Comparison of ENCODE assay signal across 9 cellular contexts in genomic region chr1:40232444-40232843, GRCh38. TPM values are rescaled to one million over a fixed set of nuclear protein-coding genes. Genes with fewer than 3 reads are reported as not detected.
A peak's percentile ranks its signal among the peaks of the same experiment; 100 is the strongest.
DNase-seq lines count a peak whose midpoint lies in the region; ATAC-seq and TF ChIP-seq lines count a peak whose summit lies in the region.
"Had no signal": no experiment of that assay in that cellular context is flagged by ENCODE, and none has a peak within 500 bp of the region (broad histone marks: within the 10 kb centered on the region; RNA-seq: fewer than 3 reads in every experiment).

No MANE protein-coding gene starts in this region.

- H3K79me2 ChIP-seq in mammary epithelial cell (ENCODE audit: insufficient read depth, low read length) = peaks cover 2% of the 10 kb centered on the region
- H3K79me2 ChIP-seq in smooth muscle cell (ENCODE audit: low read depth) = no peaks in the 10 kb centered on the region

- intact Hi-C loops in mammary epithelial cell (cut with micrococcal nuclease) = no loop called here
- intact Hi-C loops in ascending aorta (cut with DNase I) = no loop called here

- WGBS in mammary epithelial cell (ENCODE audit: low coverage, missing lambda C conversion rate) = 69% methylated on average over 4 of the region's 4 CpGs
- 98% methylated on average over 4 of the region's 4 CpGs for WGBS in smooth muscle cell (ENCODE audit: low lambda C conversion rate)

- H3K4me3 ChIP-seq in HEK293 (ENCODE audit: low read depth, low read length) (no peak overlapping the region), mammary epithelial cell (replicated peaks in 1 of 3; ENCODE audit: insufficient read depth in 1 of 3, low read depth in 2 of 3, low read length in 3 of 3) (no peak overlapping the region), ascending aorta (no peak overlapping the region), smooth muscle cell (no peak overlapping the region)

- BruUV-seq in mammary epithelial cell (replicated peaks; lab: Mats Ljungman, UMichigan) = no TSS peak

- H3K27ac ChIP-seq in HEK293 (ENCODE audit: extremely low read depth, low read depth, low read length) = no peak overlapping the region
- H3K27ac ChIP-seq in mammary epithelial cell (ENCODE audit: insufficient read depth, low read depth, low read length) = no peak overlapping the region
- no peak overlapping the region for H3K27ac ChIP-seq in ascending aorta
- H3K27ac ChIP-seq in smooth muscle cell (ENCODE audit: low read depth) = no peak overlapping the region
- H3K27ac ChIP-seq: neutrophil had no signal

- TF ChIP-seq CTCF in HEK293 (tag by site-specific recombination; IDR thresholded peaks at IDR 0.05) = no peak
- TF ChIP-seq CTCF in mammary epithelial cell (conservative IDR thresholded peaks at IDR 0.05 in 1 of 2, IDR thresholded peaks at IDR 0.05 in 1 of 2; ENCODE audit: extremely low read depth in 1 of 2, insufficient read depth in 1 of 2, low read depth in 1 of 2, low read length in 2 of 2) = no peak
- no peak for TF ChIP-seq CTCF in ascending aorta (IDR thresholded peaks at IDR 0.05)
- no peak for TF ChIP-seq CTCF in smooth muscle cell (IDR thresholded peaks at IDR 0.05; ENCODE audit: borderline replicate concordance, insufficient read depth, poor library complexity, severe bottlenecking)

- H3K9me3 ChIP-seq in HEK293 (ENCODE audit: control insufficient read depth, insufficient read depth, low read depth, low read length) (no peaks in the 10 kb centered on the region), mammary epithelial cell (replicated peaks; ENCODE audit: insufficient read depth, low read length) (no peaks in the 10 kb centered on the region), ascending aorta (no peaks in the 10 kb centered on the region), smooth muscle cell (replicated peaks; ENCODE audit: low read depth) (no peaks in the 10 kb centered on the region)
- H3K9me3 ChIP-seq: neutrophil had no signal

- H3K36me3 ChIP-seq in HEK293 (ENCODE audit: control insufficient read depth in 2 of 2, insufficient read depth in 1 of 2, low read length in 2 of 2) (peaks cover 30 to 66% of the 10 kb centered on the region in 2 experiments), mammary epithelial cell (ENCODE audit: insufficient read depth, low read length) (peaks cover 20% of the 10 kb centered on the region), ascending aorta (peaks cover 32 to 55% of the 10 kb centered on the region in 2 donors), smooth muscle cell (ENCODE audit: low read depth) (peaks cover 23% of the 10 kb centered on the region)

- H3K27me3 ChIP-seq in mammary epithelial cell (ENCODE audit: insufficient read depth, low read length) (no peaks in the 10 kb centered on the region), ascending aorta (no peaks in the 10 kb centered on the region), smooth muscle cell (ENCODE audit: low read depth) (no peaks in the 10 kb centered on the region)
- H3K27me3 ChIP-seq: neutrophil had no signal

- no peaks in the 10 kb centered on the region for H3F3A ChIP-seq in smooth muscle cell (ENCODE audit: low read depth)

- POLR2A ChIA-PET in HEK293 (lab: Yijun Ruan, JAX) = no interaction called here

- dilution Hi-C loops in mammary epithelial cell (cut with HindIII; ENCODE audit: low sequenced_read_pairs) = loop anchor here (5.0 kb wide), 1 partner anchor 60 kb away; no protein-coding TSS in a partner anchor

- H3K9ac ChIP-seq in mammary epithelial cell (ENCODE audit: insufficient read depth, low read length) (no peak overlapping the region), smooth muscle cell (ENCODE audit: low read depth) (no peak overlapping the region)

- H4K20me1 ChIP-seq in mammary epithelial cell (ENCODE audit: insufficient read depth, low read length) = no peaks in the 10 kb centered on the region
- H4K20me1 ChIP-seq in smooth muscle cell (ENCODE audit: low read depth) = peaks cover 62% of the 10 kb centered on the region

- H3K4me2 ChIP-seq in mammary epithelial cell (ENCODE audit: insufficient read depth, low read depth, low read length) (no peak overlapping the region), smooth muscle cell (no peak overlapping the region)

- CTCF ChIA-PET in HEK293 (lab: Yijun Ruan, JAX) = no interaction called here
- CTCF ChIA-PET in mammary epithelial cell (lab: Charles Lee; ENCODE audit: low non-redundant PET) = no interaction called here

- DNase-seq in RPMI8226 (peak; percentile 90), germinal center (ENCODE audit: low spot score) (peak; percentile 25), mammary epithelial cell (no peak), epidermal melanocyte (ENCODE audit: insufficient read length, low spot score) (no peak), ascending aorta (ENCODE audit: low spot score in 2 of 2) (no peak), smooth muscle cell (lab: John Stamatoyannopoulos, UW; ENCODE audit: unreplicated experiment) (no peak)

- H3K4me1 ChIP-seq in HEK293 (ENCODE audit: control insufficient read depth, insufficient read depth, low read length) (no peaks in the 10 kb centered on the region), mammary epithelial cell (ENCODE audit: insufficient read depth, low read length) (no peaks in the 10 kb centered on the region), ascending aorta (no peaks in the 10 kb centered on the region), smooth muscle cell (ENCODE audit: low read depth) (no peaks in the 10 kb centered on the region)

- in situ Hi-C loops in mammary epithelial cell (cut with MboI; ENCODE audit: low sequenced_read_pairs in 2 of 2) = no loop called here

- ATAC-seq in GM18502 (IDR thresholded peaks at IDR 0.05; ENCODE audit: poor library complexity, unreplicated experiment) = peak; percentile 88

- H2AFZ ChIP-seq in mammary epithelial cell (ENCODE audit: low read depth, low read length) (no peak overlapping the region), smooth muscle cell (ENCODE audit: low read depth) (no peak overlapping the region)

TF ChIP-seq in HEK293, 187 proteins besides CTCF, POLR2A, EP300 and RAD21:
- TF ChIP-seq SCRT1 (tag by site-specific recombination; IDR thresholded peaks at IDR 0.05; ENCODE audit: borderline replicate concordance) (0 out of 2 replicates have a peak, but pooled peaks have one; percentile 57), SCRT2 (tag by site-specific recombination; IDR thresholded peaks at IDR 0.05) (peak; percentile 74), HOXA7 (CRISPR knock-in tag; IDR thresholded peaks at IDR 0.05; ENCODE audit: borderline replicate concordance) (no peak)
TF ChIP-seq in HEK293: peak in this region for 2.

RNA-seq across cellular contexts. Expression of gene TMCO2, which starts 15.3 kb away (rescaled TPM):
- not detected for total RNA-seq in mammary epithelial cell
- polyA plus RNA-seq in mammary epithelial cell = not detected
- not detected for polyA minus RNA-seq in mammary epithelial cell
- total RNA-seq in ascending aorta = not detected
- not detected in 2 replicates for total RNA-seq in smooth muscle cell
- polyA plus RNA-seq in smooth muscle cell = not detected in 2 replicates

RNA-seq across cellular contexts. Expression of gene ZMPSTE24, which starts 25.6 kb away (rescaled TPM):
- 10 to 100 TPM; 51.2 to 93.5 TPM for total RNA-seq in mammary epithelial cell
- polyA plus RNA-seq in mammary epithelial cell = 24.1 TPM
- 32.7 TPM for polyA minus RNA-seq in mammary epithelial cell
- total RNA-seq in ascending aorta = 61.8 TPM
- total RNA-seq in smooth muscle cell = 48.9 and 53.3 TPM in 2 replicates
- 28.8 and 29.8 TPM in 2 replicates for polyA plus RNA-seq in smooth muscle cell

Comparison
In these comparisons a context has a peak if more than half of its experiments do, and no peak if none do; other contexts are left out.
1. DNase-seq: peak in RPMI8226 (single experiment) and germinal center (single experiment); none in mammary epithelial cell (single experiment), epidermal melanocyte (single experiment), ascending aorta (0 of 2) and smooth muscle cell (single experiment).